22 cellular contexts compared by ENCODE assay signal in genomic region chr17:75566456-75567233, GRCh38. TPM values are rescaled to one million over a fixed set of nuclear protein-coding genes. Genes with fewer than 3 reads are reported as not detected.
DNase-seq lines count a peak whose midpoint lies in the region; ATAC-seq and FAIRE-seq lines count a peak whose summit lies in the region.
"Had no signal": no experiment of that assay in that cellular context is flagged by ENCODE, and none has a peak within 500 bp of the region (broad histone marks: within the 10 kb centered on the region; RNA-seq: fewer than 3 reads in every experiment).

No MANE protein-coding gene starts in this region.

- H3K4me1 Mint-ChIP-seq in stimulated activated naive CD8-positive, alpha-beta T cell treated with anti-CD3 and anti-CD28 coated beads, Interleukin-15, amount 100 ng/mL, for 72 hours = peaks cover 7% of the 10 kb centered on the region
- H3K4me1 Mint-ChIP-seq: T-cell had no signal

- ATAC-seq in stimulated activated naive CD8-positive, alpha-beta T cell treated with anti-CD3 and anti-CD28 coated beads, Interleukin-15, amount 100 ng/mL, for 72 hours = no peak
- ATAC-seq in stimulated activated naive CD8-positive, alpha-beta T cell treated with anti-CD3 and anti-CD28 coated beads, Interleukin-15, Interleukin-2, amounts not matched to agents 100 U/mL and 50 U/mL, for 24 hours = no peak
- ATAC-seq: gastrocnemius medialis, T-cell had no signal

- DNase-seq in stimulated activated naive CD8-positive, alpha-beta T cell treated with anti-CD3 and anti-CD28 coated beads, Interleukin-15, amount 100 ng/mL, for 72 hours = no peak
- DNase-seq in stimulated activated naive CD8-positive, alpha-beta T cell treated with anti-CD3 and anti-CD28 coated beads, Interleukin-15, Interleukin-2, amounts not matched to agents 100 U/mL and 50 U/mL, for 24 hours = no peak
- DNase-seq in NOMO-1 treated with DMSO at 0.1 percent for 48 hours (lab: John Stamatoyannopoulos, UW; ENCODE audit: unreplicated experiment) (peak; percentile 61), islet precursor cell (peak; percentile 52), urothelium cell line (ENCODE audit: low spot score) (no peak), mesenteric fat pad (ENCODE audit: low spot score) (no peak), SW 1271 (lab: John Stamatoyannopoulos, UW) (no peak)
- no peak for DNase-seq in activated T-cell treated with anti-CD3 and anti-CD28 coated beads, Interleukin-2, amount 50 U/mL, for 48 hours
- DNase-seq: activated naive CD4-positive, alpha-beta T cell treated with Interleukin-2 at 50 U/mL for 16 hours; aorta; C1 segment of cervical spinal cord; cerebellar nuclear complex; DMS153; gastrocnemius medialis; GOT3; Kasumi-1; mesendoderm; NCI-H1417 treated with DMSO at 0.1 percent for 48 hours; NCI-H82; stimulated activated CD4-positive, alpha-beta T cell treated with anti-CD3 and anti-CD28 coated beads, Interleukin-4, amount 100 ng/mL, for 24 hours; T-cell had no signal

- H3K9me3 Mint-ChIP-seq in stimulated activated naive CD8-positive, alpha-beta T cell treated with anti-CD3 and anti-CD28 coated beads, Interleukin-15, amount 100 ng/mL, for 72 hours = no peaks in the 10 kb centered on the region
- H3K9me3 Mint-ChIP-seq: T-cell had no signal

- peak; percentile 55 for FAIRE-seq in urothelium cell line (lab: Jason Lieb, UNC)
- FAIRE-seq: A204.1 had no signal

- peak overlapping the region; percentile 1 to 18 for H3K27ac Mint-ChIP-seq in stimulated activated naive CD8-positive, alpha-beta T cell treated with anti-CD3 and anti-CD28 coated beads, Interleukin-15, amount 100 ng/mL, for 72 hours
- H3K27ac Mint-ChIP-seq: T-cell had no signal

- no peak overlapping the region for H3K4me3 Mint-ChIP-seq in stimulated activated naive CD8-positive, alpha-beta T cell treated with anti-CD3 and anti-CD28 coated beads, Interleukin-15, amount 100 ng/mL, for 72 hours
- H3K4me3 Mint-ChIP-seq: T-cell had no signal

- H3K27me3 Mint-ChIP-seq in stimulated activated naive CD8-positive, alpha-beta T cell treated with anti-CD3 and anti-CD28 coated beads, Interleukin-15, amount 100 ng/mL, for 72 hours = no peaks in the 10 kb centered on the region
- H3K27me3 Mint-ChIP-seq: T-cell had no signal

RNA-seq across cellular contexts. Expression of gene MYO15B, which starts 21.0 kb away (rescaled TPM):
- total RNA-seq in mesenteric fat pad = 110 TPM

RNA-seq across cellular contexts. Expression of gene LLGL2, which starts 41.1 kb away (rescaled TPM):
- total RNA-seq in mesenteric fat pad = 8.2 TPM

RNA-seq across cellular contexts. Expression of gene TSEN54, which starts 50.3 kb away (rescaled TPM):
- total RNA-seq in mesenteric fat pad = 13.7 TPM

RNA-seq across cellular contexts. Expression of gene CASKIN2, which starts 51.3 kb away (rescaled TPM):
- 72.8 TPM for total RNA-seq in mesenteric fat pad

Comparison
In these comparisons a context has a peak if more than half of its experiments do, and no peak if none do; other contexts are left out.
1. DNase-seq: peak in NOMO-1 treated with DMSO at 0.1 percent for 48 hours (single experiment) and islet precursor cell (single experiment); none in stimulated activated naive CD8-positive, alpha-beta T cell treated with anti-CD3 and anti-CD28 coated beads, Interleukin-15, amount 100 ng/mL, for 72 hours (0 of 2), stimulated activated naive CD8-positive, alpha-beta T cell treated with anti-CD3 and anti-CD28 coated beads, Interleukin-15, Interleukin-2, amounts not matched to agents 100 U/mL and 50 U/mL, for 24 hours (single experiment), urothelium cell line (single experiment), mesenteric fat pad (single experiment), activated T-cell treated with anti-CD3 and anti-CD28 coated beads, Interleukin-2, amount 50 U/mL, for 48 hours (0 of 2) and SW 1271 (0 of 2).